1 cellular context compared by ENCODE assay signal in genomic region chr1:9503001-9503675, GRCh38.
TF ChIP-seq lines count a peak whose summit lies in the region.

No MANE protein-coding gene starts in this region.

TF ChIP-seq in HepG2, 621 proteins besides CTCF, POLR2A, EP300 and RAD21 (continued from another document):
- TF ChIP-seq ARID5B (CRISPR knock-in tag; IDR thresholded peaks at IDR 0.05), result peak; percentile 40
- peak in 1 of 2 experiments; percentile 78; a peak in 2 of 4 replicates for TF ChIP-seq ATF4 (CRISPR knock-in tag; IDR thresholded peaks at IDR 0.05)
- TF ChIP-seq NR2C2 (CRISPR knock-in tag; IDR thresholded peaks at IDR 0.05; ENCODE audit: borderline replicate concordance), result peak; percentile 81
- peak; percentile 72 for TF ChIP-seq HNF4A (CRISPR knock-in tag; IDR thresholded peaks at IDR 0.05)
- TF ChIP-seq HOXA3 (CRISPR knock-in tag; IDR thresholded peaks at IDR 0.05), result peak; percentile 54
- no peak for TF ChIP-seq ZFAT (CRISPR knock-in tag; conservative IDR thresholded peaks at IDR 0.05)
- 0 out of 2 replicates have a peak, but pooled peaks have one; percentile 23 for TF ChIP-seq ELF3 (CRISPR knock-in tag; IDR thresholded peaks at IDR 0.05)
- TF ChIP-seq ZNF777 (CRISPR knock-in tag; IDR thresholded peaks at IDR 0.05), result 0 out of 2 replicates have a peak, but pooled peaks have one; percentile 32
- no peak for TF ChIP-seq SMARCC2 (IDR thresholded peaks at IDR 0.05)
- no peak for TF ChIP-seq ZNF709 (CRISPR knock-in tag; IDR thresholded peaks at IDR 0.05)
- no peak for TF ChIP-seq ARNT (IDR thresholded peaks at IDR 0.05)
- 0 out of 2 replicates have a peak, but pooled peaks have one; percentile 14 for TF ChIP-seq NCOA2 (CRISPR knock-in tag; IDR thresholded peaks at IDR 0.05)
- TF ChIP-seq CEBPG (CRISPR knock-in tag; IDR thresholded peaks at IDR 0.05), result peak; percentile 27; the same call in 1 of the 2 replicates
- TF ChIP-seq KLF6 (CRISPR knock-in tag; IDR thresholded peaks at IDR 0.05), result 0 out of 2 replicates have a peak, but pooled peaks have one; percentile 47
- TF ChIP-seq SOX6 (IDR thresholded peaks at IDR 0.05), result no peak
- 0 out of 2 replicates have a peak, but pooled peaks have one; percentile 11 for TF ChIP-seq SOX6 (CRISPR knock-in tag; IDR thresholded peaks at IDR 0.05)
- TF ChIP-seq BORCS8-MEF2B (CRISPR knock-in tag; IDR thresholded peaks at IDR 0.05), result 0 out of 2 replicates have a peak, but pooled peaks have one; percentile 47
- no peak for TF ChIP-seq NFE2L1 (CRISPR knock-in tag; IDR thresholded peaks at IDR 0.05; ENCODE audit: borderline replicate concordance)
- TF ChIP-seq KAT8 (CRISPR knock-in tag; IDR thresholded peaks at IDR 0.05), result no peak
TF ChIP-seq in HepG2: peak in this region for 49.
